ENCODE assay signal across 8 cellular contexts in genomic region chr2:169798718-169799495, GRCh38. TPM values are rescaled to one million over a fixed set of nuclear protein-coding genes. Genes with fewer than 3 reads are reported as not detected.
A peak's percentile ranks its signal among the peaks of the same experiment; 100 is the strongest.
DNase-seq lines count a peak whose midpoint lies in the region; ATAC-seq and TF ChIP-seq lines count a peak whose summit lies in the region.

Gene SSB, plus strand, starts transcription at chr2:169798871. Its CDS starts 2,090 bp downstream, at chr2:169800961.

- no peak for TF ChIP-seq CTCF in IMR-90 (conservative IDR thresholded peaks at IDR 0.05; ENCODE audit: low read depth, low read length)
- TF ChIP-seq CTCF in PC-9 (conservative IDR thresholded peaks at IDR 0.05) = no peak
- no peak for TF ChIP-seq CTCF in epithelial cell of proximal tubule (conservative IDR thresholded peaks at IDR 0.05; ENCODE audit: low read depth, low read length)

- H2AK5ac ChIP-seq in IMR-90 (ENCODE audit: low read depth, low read length) = peak within 1 kb of the TSS; percentile 64; the same call in 1 of the 2 replicates

- POLR2A ChIA-PET in IMR-90 (lab: Charles Lee; ENCODE audit: unreplicated experiment) = no interaction called here
- POLR2A ChIA-PET in PC-9 (lab: Charles Lee; ENCODE audit: unreplicated experiment) = interaction anchor here (0.5 to 0.6 kb wide), 2 partner anchors 18 to 147 kb away, joined by 3 to 5 read pairs; no protein-coding TSS in a partner anchor

- peaks cover 49% of the 10 kb centered on the region for H3K79me2 ChIP-seq in PC-9 (ENCODE audit: low read depth)

- H2AK9ac ChIP-seq in IMR-90 (replicated peaks; ENCODE audit: low read depth, low read length, poor library complexity) = peak within 1 kb of the TSS; percentile 93

- in situ Hi-C loops in IMR-90 (cut with MboI; ENCODE audit: low sequenced_read_pairs) = no loop called here

- no peaks in the 10 kb centered on the region for H3F3A ChIP-seq in PC-9 (ENCODE audit: insufficient read depth, low read depth)

- no peaks in the 10 kb centered on the region for H3K9me1 ChIP-seq in IMR-90 (ENCODE audit: insufficient read depth, low read length)

- H4K20me1 ChIP-seq in IMR-90 (ENCODE audit: insufficient read depth, low read length) = no peaks in the 10 kb centered on the region
- no peaks in the 10 kb centered on the region; the same call in 1 of the 2 replicates for H4K20me1 ChIP-seq in PC-9 (ENCODE audit: insufficient read depth)

- H3K4me3 ChIP-seq in IMR-90 (ENCODE audit: insufficient read depth, low read depth, low read length) = peak within 1 kb of the TSS; percentile 87
- H3K4me3 ChIP-seq in PC-9 = peak within 1 kb of the TSS; percentile 94
- H3K4me3 ChIP-seq in epithelial cell of proximal tubule (ENCODE audit: low read depth, low read length) = peak within 1 kb of the TSS; percentile 92
- peak within 1 kb of the TSS; percentile 79 to 89 for H3K4me3 ChIP-seq in mucosa of rectum (ENCODE audit: low read length in 2 of 2)

- TF ChIP-seq POLR2A in IMR-90 (IDR thresholded peaks at IDR 0.05; ENCODE audit: low read depth, low read length) = peak; percentile 79

- H3K14ac ChIP-seq in IMR-90 (replicated peaks; ENCODE audit: low read depth, low read length) = peak within 1 kb of the TSS; percentile 85

- H3K56ac ChIP-seq in IMR-90 (ENCODE audit: extremely low read depth, insufficient read depth, low read length) = peak within 1 kb of the TSS; percentile 82; the same call in 1 of the 2 replicates

- H3K4me1 ChIP-seq in IMR-90 (ENCODE audit: control insufficient read depth, insufficient read depth, low read length) = peaks cover 4% of the 10 kb centered on the region
- no peaks in the 10 kb centered on the region for H3K4me1 ChIP-seq in PC-9 (replicated peaks; ENCODE audit: insufficient read depth)
- peaks cover 0 to 9% of the 10 kb centered on the region in 2 donors for H3K4me1 ChIP-seq in mucosa of rectum (ENCODE audit: control insufficient read depth in 2 of 2, insufficient read depth in 2 of 2, low read length in 2 of 2)

- dilution Hi-C loops in IMR-90 (cut with HindIII; ENCODE audit: low sequenced_read_pairs, unreplicated experiment) = no loop called here

- H3K23ac ChIP-seq in IMR-90 (ENCODE audit: low read depth, low read length) = peak within 1 kb of the TSS; percentile 90

- peaks cover 6% of the 10 kb centered on the region for H3K36me3 ChIP-seq in IMR-90 (ENCODE audit: control insufficient read depth, insufficient read depth, low read length)
- no peaks in the 10 kb centered on the region for H3K36me3 ChIP-seq in PC-9 (ENCODE audit: low read depth)
- peaks cover 3 to 10% of the 10 kb centered on the region in 2 donors for H3K36me3 ChIP-seq in mucosa of rectum (ENCODE audit: control insufficient read depth in 2 of 2, insufficient read depth in 2 of 2, low read length in 2 of 2)

- no peaks in the 10 kb centered on the region for H3K27me3 ChIP-seq in IMR-90 (ENCODE audit: control insufficient read depth, insufficient read depth, low read length)
- H3K27me3 ChIP-seq in PC-9 (ENCODE audit: insufficient read depth, low read depth) = no peaks in the 10 kb centered on the region
- no peaks in the 10 kb centered on the region for H3K27me3 ChIP-seq in mucosa of rectum (ENCODE audit: control insufficient read depth in 2 of 2, insufficient read depth in 2 of 2, low read length in 2 of 2)

- H4K8ac ChIP-seq in IMR-90 (ENCODE audit: low read depth in 2 of 2, low read length in 2 of 2) = peak within 1 kb of the TSS; percentile 96 to 99

- H3K4me2 ChIP-seq in IMR-90 (ENCODE audit: low read depth, low read length) (peak within 1 kb of the TSS; percentile 98), PC-9 (peak within 1 kb of the TSS; percentile 85)

- H2AFZ ChIP-seq in IMR-90 (replicated peaks; ENCODE audit: low read length, poor library complexity) (peak within 1 kb of the TSS; percentile 93), PC-9 (peak within 1 kb of the TSS; percentile 87)

- BruUV-seq in IMR-90 (replicated peaks; lab: Mats Ljungman, UMichigan) (TSS peak; percentile 73), PC-9 (replicated peaks; lab: Mats Ljungman, UMichigan) (TSS peak; percentile 69)

- H2BK20ac ChIP-seq in IMR-90 (ENCODE audit: low read depth, low read length) = no peak within 1 kb of the TSS

- CTCF ChIA-PET in IMR-90 (lab: Yijun Ruan, JAX) = no interaction called here
- CTCF ChIA-PET in PC-9 (lab: Charles Lee) = no interaction called here

- DNase-seq in DMS 273 treated with DMSO at 0.1 percent for 48 hours (lab: John Stamatoyannopoulos, UW) (peak; percentile 82), IMR-90 (peak; percentile 89), PC-9 (peak; percentile 81 to 84), epithelial cell of proximal tubule (ENCODE audit: low read depth) (peak; percentile 49)
- DNase-seq in activated T-cell treated with anti-CD3 and anti-CD28 coated beads, Interleukin-2, amount 50 U/mL, for 1 hour = peak; percentile 89
- DNase-seq in stimulated activated CD8-positive, alpha-beta memory T cell treated with anti-CD3 and anti-CD28 coated beads, Interleukin-4, amount 100 ng/mL, for 48 hours = peak; percentile 97

- H3K27ac ChIP-seq in IMR-90 (ENCODE audit: insufficient read depth, low read length) (peak within 1 kb of the TSS; percentile 94), PC-9 (peak within 1 kb of the TSS; percentile 79), mucosa of rectum (ENCODE audit: low read depth in 2 of 2, low read length in 2 of 2) (peak within 1 kb of the TSS; percentile 70 to 84)

- peak within 1 kb of the TSS; percentile 58 for H2BK120ac ChIP-seq in IMR-90 (ENCODE audit: low read depth, low read length)

- peak within 1 kb of the TSS; percentile 86 for H4K5ac ChIP-seq in IMR-90 (ENCODE audit: low read depth, low read length)

- H3K9me3 ChIP-seq in IMR-90 (ENCODE audit: control insufficient read depth, insufficient read depth, low read length) (no peaks in the 10 kb centered on the region), PC-9 (ENCODE audit: insufficient read depth, low read depth) (no peaks in the 10 kb centered on the region), mucosa of rectum (ENCODE audit: control insufficient read depth in 2 of 2, low read length in 2 of 2) (no peaks in the 10 kb centered on the region)

- H3K4ac ChIP-seq in IMR-90 (ENCODE audit: low read depth, low read length) = peak within 1 kb of the TSS; percentile 76

- H3K9ac ChIP-seq in IMR-90 (ENCODE audit: low read depth, low read length) = peak within 1 kb of the TSS; percentile 96
- H3K9ac ChIP-seq in mucosa of rectum (ENCODE audit: low read depth in 1 of 2, low read length in 2 of 2) = peak within 1 kb of the TSS; percentile 69 to 82

- peak within 1 kb of the TSS; percentile 81 for H2BK5ac ChIP-seq in IMR-90 (ENCODE audit: low read depth, low read length, poor library complexity, severe bottlenecking)

- intact Hi-C loops in IMR-90 (cut with micrococcal nuclease) (loop anchor here (2.0 to 10.0 kb wide), 2 partner anchors 224 to 320 kb away; partner anchors contain the start of genes BBS5 and FASTKD1), PC-9 (cut with micrococcal nuclease; ENCODE audit: unreplicated experiment) (loop anchor here (2.0 kb wide), 1 partner anchor 26 kb away; the partner anchor contains the start of gene METTL5)

- H3K18ac ChIP-seq in IMR-90 (ENCODE audit: low read depth, low read length) = 0 out of 2 replicates have a peak within 1 kb of the TSS, but pooled peaks have one; percentile 56

- H4K91ac ChIP-seq in IMR-90 (ENCODE audit: insufficient read depth, low read depth, low read length) = peak within 1 kb of the TSS; percentile 55; the same call in 1 of the 2 replicates

- no peaks in the 10 kb centered on the region for H3K9me2 ChIP-seq in PC-9 (ENCODE audit: insufficient read depth)

- peaks cover 2 to 21% of the 10 kb centered on the region in 2 experiments; a peak in 2 of 4 replicates for H3K79me1 ChIP-seq in IMR-90 (ENCODE audit: low read depth in 1 of 2, low read length in 2 of 2)

- 0% methylated on average over 19 of the region's 63 CpGs; no CpG with 5 or more reads in 1 of the 2 experiments for WGBS in IMR-90 (ENCODE audit: extremely low coverage in 2 of 2, insufficient read length in 1 of 2), 2 experiments

- H2BK15ac ChIP-seq in IMR-90 (ENCODE audit: low read depth, low read length) = 0 out of 3 replicates have a peak within 1 kb of the TSS, but pooled peaks have one; percentile 23

- no peak for TF ChIP-seq RAD21 in IMR-90 (IDR thresholded peaks at IDR 0.05; ENCODE audit: low read length)

- ATAC-seq in GM21528 (IDR thresholded peaks at IDR 0.05; ENCODE audit: low FRiP score, unreplicated experiment) (peak; percentile 96), IMR-90 (ENCODE audit: low read depth) (peak; percentile 100)

TF ChIP-seq in IMR-90, 13 proteins besides CTCF, POLR2A, EP300 and RAD21:
- TF ChIP-seq FOS (IDR thresholded peaks at IDR 0.05; ENCODE audit: low read depth, low read length) (no peak), USF2 (IDR thresholded peaks at IDR 0.05; ENCODE audit: low read depth, low read length) (no peak), MAZ (IDR thresholded peaks at IDR 0.05; ENCODE audit: borderline replicate concordance, low read depth, low read length) (no peak; the same call in 1 of the 2 replicates), BHLHE40 (IDR thresholded peaks at IDR 0.05; ENCODE audit: low read depth, low read length) (peak; percentile 51; the same call in 1 of the 2 replicates), RCOR1 (IDR thresholded peaks at IDR 0.05; ENCODE audit: insufficient replicate concordance, low read length) (no peak), CHD1 (IDR thresholded peaks at IDR 0.05; ENCODE audit: low read depth, low read length) (no peak), MXI1 (IDR thresholded peaks at IDR 0.05; ENCODE audit: borderline replicate concordance, low read depth, low read length) (peak; percentile 92), SMC3 (IDR thresholded peaks at IDR 0.05; ENCODE audit: low read depth, low read length) (no peak)

RNA-seq across cellular contexts. Expression of gene SSB, which starts in this region (rescaled TPM):
- total RNA-seq in IMR-90 (2012; rRNA removed) (41.2 and 137 TPM in 2 replicates), PC-9 (2021) (53.8 and 71.3 TPM in 2 replicates), epithelial cell of proximal tubule (101 and 110 TPM in 2 replicates)
- 65.5 and 75.5 TPM in 2 replicates for polyA plus RNA-seq in IMR-90 (2012; rRNA removed)
- 12.7 and 21.5 TPM in 2 replicates for polyA plus RNA-seq in IMR-90 (2012; cell fraction: cytosol; rRNA removed)
- 5.3 and 48.1 TPM in 2 replicates for polyA plus RNA-seq in IMR-90 (2012; cell fraction: nucleus; rRNA removed; ENCODE audit: low replicate concordance)

Comparison
In these comparisons a context has a peak if more than half of its experiments do, and no peak if none do; other contexts are left out.
1. Peak in every context shown above with its lines: DNase-seq, ATAC-seq, H3K4me3 ChIP-seq and H3K27ac ChIP-seq.